37 cellular contexts compared by ENCODE assay signal in the genomic region with DNA sequence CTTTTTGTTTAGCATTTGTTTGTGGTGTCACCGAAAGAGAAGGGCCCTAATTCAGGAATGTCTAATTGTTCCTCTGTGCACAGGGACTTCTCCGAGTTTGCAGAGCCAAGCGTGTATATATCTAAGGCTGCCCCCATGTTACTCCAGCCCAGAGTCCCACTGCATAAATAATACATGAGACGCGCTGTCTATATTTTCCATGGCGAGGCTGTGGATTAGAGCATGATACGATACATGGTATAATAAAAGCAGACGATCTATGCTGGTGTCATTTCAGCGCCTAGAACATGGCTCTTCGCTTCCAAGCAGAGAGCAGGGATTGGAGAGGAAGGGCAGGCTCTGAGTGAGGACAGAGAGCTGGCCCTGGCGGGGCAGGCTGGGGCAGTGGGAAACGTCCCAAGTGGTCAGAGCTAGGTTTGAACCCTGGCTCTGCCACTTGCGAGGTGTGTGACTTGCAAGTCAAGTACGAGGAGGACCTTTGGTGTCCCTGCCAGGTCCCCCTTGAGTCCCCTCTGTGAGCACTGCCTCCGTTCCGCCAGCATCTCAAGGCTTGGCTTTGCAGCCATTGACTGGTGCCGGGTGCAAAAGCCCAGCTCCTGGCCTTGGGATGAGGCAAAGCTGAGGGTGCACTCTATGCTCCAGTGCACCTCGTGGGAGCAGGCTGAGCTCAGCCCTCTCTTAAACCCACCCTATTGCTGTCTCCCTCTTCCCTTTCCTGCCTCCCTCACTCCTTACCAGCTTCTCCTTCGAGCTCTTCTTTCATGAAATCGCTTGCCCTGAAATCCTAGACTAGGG. TPM values are rescaled to one million over a fixed set of nuclear protein-coding genes. Genes with fewer than 3 reads are reported as not detected.
"Had no signal": no experiment of that assay in that cellular context is flagged by ENCODE, and none has a peak within 500 bp of the region (broad histone marks: within the 10 kb centered on the region; RNA-seq: fewer than 3 reads in every experiment).

No MANE protein-coding gene starts in this region.

- H3K27ac ChIP-seq: adrenal gland, body of pancreas, esophagus muscularis mucosa, foreskin keratinocyte, gastrocnemius medialis, heart left ventricle, WERI-Rb-1 had no signal

- H3K4me3 Mint-ChIP-seq: activated B cell treated with CpG ODN at 0.5 μM for 24 hours; activated CD4-positive, alpha-beta memory T cell treated with anti-CD3 and anti-CD28 coated beads for 36 hours; activated CD4-positive, alpha-beta T cell treated with anti-CD3 and anti-CD28 coated beads for 36 hours; activated CD4-positive, alpha-beta T cell treated with anti-CD3 and anti-CD28 coated beads, Interleukin-2, amount 10 ng/mL, durations not matched to agents 24 days and 14 days; activated CD8-positive, alpha-beta memory T cell treated with anti-CD3 and anti-CD28 coated beads, Interleukin-2, amount 10 ng/mL, durations not matched to agents 7 days and 5 days; activated CD8-positive, alpha-beta T cell treated with anti-CD3 and anti-CD28 coated beads, Interleukin-2, amount 10 ng/mL, durations not matched to agents 7 days and 5 days; activated naive CD4-positive, alpha-beta T cell treated with anti-CD3 and anti-CD28 coated beads for 36 hours; activated naive CD4-positive, alpha-beta T cell treated with anti-CD3 and anti-CD28 coated beads, Interleukin-2, amount 50 U/mL, for 24 hours; activated naive CD8-positive, alpha-beta T cell treated with anti-CD3 and anti-CD28 coated beads for 36 hours; activated naive CD8-positive, alpha-beta T cell treated with anti-CD3 and anti-CD28 coated beads, Interleukin-2, amount 50 U/mL, for 24 hours; activated T-helper 1 cell treated with anti-CD3 and anti-CD28 coated beads, Interleukin-12 subunit alpha, Interleukin-12 subunit beta, Interleukin-2, Interleukin-4 antibody, amounts not matched to agents 30 ng/mL and 10 ng/mL and 1 ng/mL, durations not matched to agents 14 hours and 24 hours and 36 hours; effector memory CD8-positive, alpha-beta T cell; T-helper 1 cell treated with Interleukin-12 subunit alpha and Interleukin-12 subunit beta and Interleukin-4 antibody, amounts not matched to agents 30 μg/mL and 1 μg/mL, for 36 hours; T-helper 2 cell treated with Interferon-gamma antibody and Interleukin-4, amounts not matched to agents 5 μg/mL and 100 μg/mL, for 36 hours had no signal

- H3K36me3 ChIP-seq: adrenal gland, esophagus muscularis mucosa, gastrocnemius medialis, heart left ventricle, WERI-Rb-1 had no signal

- H3K4me1 Mint-ChIP-seq: activated B cell treated with CpG ODN at 0.5 μM for 24 hours; activated CD4-positive, alpha-beta T cell treated with anti-CD3 and anti-CD28 coated beads for 36 hours; activated CD4-positive, alpha-beta T cell treated with anti-CD3 and anti-CD28 coated beads, Interleukin-2, amount 10 ng/mL, durations not matched to agents 24 days and 14 days; activated CD8-positive, alpha-beta memory T cell treated with anti-CD3 and anti-CD28 coated beads, Interleukin-2, amount 10 ng/mL, durations not matched to agents 7 days and 5 days; activated naive CD4-positive, alpha-beta T cell treated with anti-CD3 and anti-CD28 coated beads, Interleukin-2, amount 50 U/mL, for 24 hours; activated naive CD8-positive, alpha-beta T cell treated with anti-CD3 and anti-CD28 coated beads for 36 hours; activated naive CD8-positive, alpha-beta T cell treated with anti-CD3 and anti-CD28 coated beads, Interleukin-2, amount 50 U/mL, for 24 hours had no signal

- H3K36me3 Mint-ChIP-seq: activated CD4-positive, alpha-beta memory T cell treated with anti-CD3 and anti-CD28 coated beads for 36 hours; activated CD8-positive, alpha-beta memory T cell treated with anti-CD3 and anti-CD28 coated beads, Interleukin-2, amount 10 ng/mL, durations not matched to agents 7 days and 5 days; activated naive CD4-positive, alpha-beta T cell treated with anti-CD3 and anti-CD28 coated beads, Interleukin-2, amount 50 U/mL, for 24 hours; activated naive CD8-positive, alpha-beta T cell treated with anti-CD3 and anti-CD28 coated beads for 36 hours had no signal

- DNase-seq: activated B cell treated with CpG ODN at 0.5 μM for 24 hours; activated CD4-positive, alpha-beta memory T cell treated with anti-CD3 and anti-CD28 coated beads for 36 hours; activated CD4-positive, alpha-beta T cell treated with anti-CD3 and anti-CD28 coated beads for 36 hours; activated CD4-positive, alpha-beta T cell treated with anti-CD3 and anti-CD28 coated beads, Interleukin-2, amount 10 ng/mL, durations not matched to agents 24 days and 14 days; activated CD4-positive, CD25-positive, alpha-beta regulatory T cell treated with anti-CD3 and anti-CD28 coated beads, Interleukin-2, amount 50 U/mL, for 72 hours; activated CD8-positive, alpha-beta memory T cell treated with anti-CD3 and anti-CD28 coated beads, Interleukin-2, amount 10 ng/mL, durations not matched to agents 7 days and 5 days; activated CD8-positive, alpha-beta memory T cell treated with anti-CD3 and anti-CD28 coated beads, Interleukin-2, amount 50 U/mL, for 4 hours; activated CD8-positive, alpha-beta T cell treated with anti-CD3 and anti-CD28 coated beads, Interleukin-2, amount 10 ng/mL, durations not matched to agents 7 days and 5 days; activated effector memory CD4-positive, alpha-beta T cell treated with anti-CD3 and anti-CD28 coated beads, Interleukin-2, amount 50 U/mL, for 16 hours; activated naive CD4-positive, alpha-beta T cell treated with anti-CD3 and anti-CD28 coated beads for 36 hours; activated naive CD8-positive, alpha-beta T cell treated with anti-CD3 and anti-CD28 coated beads for 36 hours; activated naive CD8-positive, alpha-beta T cell treated with anti-CD3 and anti-CD28 coated beads, Interleukin-2, amount 50 U/mL, for 24 hours; activated T-cell treated with anti-CD3 and anti-CD28 coated beads, Interleukin-2, amount 50 U/mL, for 1 hour; activated T-cell treated with anti-CD3 and anti-CD28 coated beads, Interleukin-2, amount 50 U/mL, for 48 hours; adrenal gland; amygdala; aorta; body of pancreas; caudate nucleus; cortex of kidney; dermis blood vessel endothelial cell; effector CD4-positive, alpha-beta T cell; effector memory CD8-positive, alpha-beta T cell; erythroblast; foreskin keratinocyte; gastrocnemius medialis; glutamatergic neuron; heart left ventricle; T1000; WERI-Rb-1 had no signal

- H3K9me3 Mint-ChIP-seq: activated B cell treated with CpG ODN at 0.5 μM for 24 hours; activated CD4-positive, alpha-beta memory T cell treated with anti-CD3 and anti-CD28 coated beads for 36 hours; activated CD4-positive, alpha-beta T cell treated with anti-CD3 and anti-CD28 coated beads, Interleukin-2, amount 10 ng/mL, durations not matched to agents 24 days and 14 days; activated naive CD4-positive, alpha-beta T cell treated with anti-CD3 and anti-CD28 coated beads for 36 hours; activated naive CD4-positive, alpha-beta T cell treated with anti-CD3 and anti-CD28 coated beads, Interleukin-2, amount 50 U/mL, for 24 hours; activated naive CD8-positive, alpha-beta T cell treated with anti-CD3 and anti-CD28 coated beads for 36 hours; activated naive CD8-positive, alpha-beta T cell treated with anti-CD3 and anti-CD28 coated beads, Interleukin-2, amount 50 U/mL, for 24 hours; activated T-helper 1 cell treated with anti-CD3 and anti-CD28 coated beads, Interleukin-12 subunit alpha, Interleukin-12 subunit beta, Interleukin-2, Interleukin-4 antibody, amounts not matched to agents 30 ng/mL and 10 ng/mL and 1 ng/mL, durations not matched to agents 14 hours and 24 hours and 36 hours; activated T-helper 2 cell treated with anti-CD3 and anti-CD28 coated beads, Interferon-gamma antibody, Interleukin-2, Interleukin-4, amounts not matched to agents 10 μg/mL and 5 μg/mL and 100 μg/mL, durations not matched to agents 14 hours and 24 hours and 36 hours; effector memory CD8-positive, alpha-beta T cell; T-helper 1 cell treated with Interleukin-12 subunit alpha and Interleukin-12 subunit beta and Interleukin-4 antibody, amounts not matched to agents 30 μg/mL and 1 μg/mL, for 36 hours; T-helper 2 cell treated with Interferon-gamma antibody and Interleukin-4, amounts not matched to agents 5 μg/mL and 100 μg/mL, for 36 hours had no signal

- H3K27me3 ChIP-seq: adrenal gland, body of pancreas had no signal

- H3K4me3 ChIP-seq: adrenal gland, body of pancreas, esophagus muscularis mucosa, gastrocnemius medialis, heart left ventricle had no signal

- H3K27ac Mint-ChIP-seq: activated B cell treated with CpG ODN at 0.5 μM for 24 hours; activated CD4-positive, alpha-beta memory T cell treated with anti-CD3 and anti-CD28 coated beads for 36 hours; activated CD4-positive, alpha-beta T cell treated with anti-CD3 and anti-CD28 coated beads for 36 hours; activated CD4-positive, alpha-beta T cell treated with anti-CD3 and anti-CD28 coated beads, Interleukin-2, amount 10 ng/mL, durations not matched to agents 24 days and 14 days; activated CD8-positive, alpha-beta memory T cell treated with anti-CD3 and anti-CD28 coated beads, Interleukin-2, amount 10 ng/mL, durations not matched to agents 7 days and 5 days; activated CD8-positive, alpha-beta T cell treated with anti-CD3 and anti-CD28 coated beads, Interleukin-2, amount 10 ng/mL, durations not matched to agents 7 days and 5 days; activated naive CD4-positive, alpha-beta T cell treated with anti-CD3 and anti-CD28 coated beads for 36 hours; activated naive CD4-positive, alpha-beta T cell treated with anti-CD3 and anti-CD28 coated beads, Interleukin-2, amount 50 U/mL, for 24 hours; activated naive CD8-positive, alpha-beta T cell treated with anti-CD3 and anti-CD28 coated beads for 36 hours; activated naive CD8-positive, alpha-beta T cell treated with anti-CD3 and anti-CD28 coated beads, Interleukin-2, amount 50 U/mL, for 24 hours; activated T-helper 1 cell treated with anti-CD3 and anti-CD28 coated beads, Interleukin-12 subunit alpha, Interleukin-12 subunit beta, Interleukin-2, Interleukin-4 antibody, amounts not matched to agents 30 ng/mL and 10 ng/mL and 1 ng/mL, durations not matched to agents 14 hours and 24 hours and 36 hours; activated T-helper 2 cell treated with anti-CD3 and anti-CD28 coated beads, Interferon-gamma antibody, Interleukin-2, Interleukin-4, amounts not matched to agents 10 μg/mL and 5 μg/mL and 100 μg/mL, durations not matched to agents 14 hours and 24 hours and 36 hours; effector memory CD8-positive, alpha-beta T cell; T-helper 1 cell treated with Interleukin-12 subunit alpha and Interleukin-12 subunit beta and Interleukin-4 antibody, amounts not matched to agents 30 μg/mL and 1 μg/mL, for 36 hours; T-helper 2 cell treated with Interferon-gamma antibody and Interleukin-4, amounts not matched to agents 5 μg/mL and 100 μg/mL, for 36 hours had no signal

- H3K4me1 ChIP-seq: adrenal gland, body of pancreas, esophagus muscularis mucosa, foreskin keratinocyte, gastrocnemius medialis had no signal

- H3K27me3 Mint-ChIP-seq: activated B cell treated with CpG ODN at 0.5 μM for 24 hours; activated CD4-positive, alpha-beta T cell treated with anti-CD3 and anti-CD28 coated beads, Interleukin-2, amount 10 ng/mL, durations not matched to agents 24 days and 14 days; activated CD8-positive, alpha-beta memory T cell treated with anti-CD3 and anti-CD28 coated beads, Interleukin-2, amount 10 ng/mL, durations not matched to agents 7 days and 5 days; activated naive CD4-positive, alpha-beta T cell treated with anti-CD3 and anti-CD28 coated beads, Interleukin-2, amount 50 U/mL, for 24 hours; activated naive CD8-positive, alpha-beta T cell treated with anti-CD3 and anti-CD28 coated beads for 36 hours had no signal

- H3K9me3 ChIP-seq: adrenal gland, body of pancreas, esophagus muscularis mucosa, gastrocnemius medialis, heart left ventricle had no signal

RNA-seq across cellular contexts. Expression of gene LAMC3, which starts 29.2 kb away (rescaled TPM):
- total RNA-seq: activated B cell treated with CpG ODN at 0.5 μM for 24 hours; activated CD8-positive, alpha-beta T cell treated with anti-CD3 and anti-CD28 coated beads, Interleukin-2, amount 10 ng/mL, durations not matched to agents 7 days and 5 days; activated T-helper 2 cell treated with anti-CD3 and anti-CD28 coated beads, Interferon-gamma antibody, Interleukin-2, Interleukin-4, amounts not matched to agents 10 μg/mL and 5 μg/mL and 100 μg/mL, durations not matched to agents 14 hours and 24 hours and 36 hours; foreskin keratinocyte had no signal

RNA-seq across cellular contexts. Expression of gene FIBCD1, which starts 40.7 kb away (rescaled TPM):
- total RNA-seq: activated B cell treated with CpG ODN at 0.5 μM for 24 hours; activated CD4-positive, alpha-beta memory T cell treated with anti-CD3 and anti-CD28 coated beads for 36 hours; activated CD4-positive, alpha-beta T cell treated with anti-CD3 and anti-CD28 coated beads for 36 hours; activated CD4-positive, alpha-beta T cell treated with anti-CD3 and anti-CD28 coated beads, Interleukin-2, amount 10 ng/mL, durations not matched to agents 24 days and 14 days; activated CD8-positive, alpha-beta memory T cell treated with anti-CD3 and anti-CD28 coated beads for 36 hours; activated CD8-positive, alpha-beta memory T cell treated with anti-CD3 and anti-CD28 coated beads, Interleukin-2, amount 10 ng/mL, durations not matched to agents 7 days and 5 days; activated CD8-positive, alpha-beta T cell treated with anti-CD3 and anti-CD28 coated beads, Interleukin-2, amount 10 ng/mL, durations not matched to agents 7 days and 5 days; activated naive CD4-positive, alpha-beta T cell treated with anti-CD3 and anti-CD28 coated beads for 36 hours; activated naive CD8-positive, alpha-beta T cell treated with anti-CD3 and anti-CD28 coated beads for 36 hours; activated T-helper 1 cell treated with anti-CD3 and anti-CD28 coated beads, Interleukin-12 subunit alpha, Interleukin-12 subunit beta, Interleukin-2, Interleukin-4 antibody, amounts not matched to agents 30 ng/mL and 10 ng/mL and 1 ng/mL, durations not matched to agents 14 hours and 24 hours and 36 hours; activated T-helper 2 cell treated with anti-CD3 and anti-CD28 coated beads, Interferon-gamma antibody, Interleukin-2, Interleukin-4, amounts not matched to agents 10 μg/mL and 5 μg/mL and 100 μg/mL, durations not matched to agents 14 hours and 24 hours and 36 hours; aorta; gastrocnemius medialis had no signal
